ENCODE assay signal across 24 cellular contexts in the genomic region with DNA sequence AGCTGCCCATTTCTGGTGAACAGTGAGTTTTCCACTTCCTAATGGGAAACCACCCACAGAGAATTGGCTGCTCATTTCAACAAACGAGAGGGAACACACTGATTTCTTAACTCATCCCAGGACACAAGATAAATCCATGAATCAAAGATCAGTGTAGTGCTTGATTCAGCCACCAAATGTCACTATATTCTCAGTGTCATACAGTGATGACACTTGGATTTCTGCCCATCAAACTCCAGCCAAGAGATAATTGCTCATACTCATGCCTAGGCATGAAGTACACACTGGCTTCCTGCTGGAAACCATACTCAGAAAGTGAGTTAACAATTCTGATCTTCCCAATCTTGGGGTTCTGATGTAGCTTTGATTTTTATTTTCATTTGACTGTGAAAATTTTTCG. TPM values are rescaled to one million over a fixed set of nuclear protein-coding genes. Genes with fewer than 3 reads are reported as not detected.
A peak's percentile ranks its signal among the peaks of the same experiment; 100 is the strongest.
DNase-seq lines count a peak whose midpoint lies in the region; ATAC-seq lines count a peak whose summit lies in the region.
"Had no signal": no experiment of that assay in that cellular context is flagged by ENCODE, and none has a peak within 500 bp of the region (broad histone marks: within the 10 kb centered on the region; RNA-seq: fewer than 3 reads in every experiment).

No MANE protein-coding gene starts in this region.

- DNase-seq in DMS53 (lab: John Stamatoyannopoulos, UW) = peak; percentile 26
- DNase-seq in DMS53 treated with DMSO at 0.1 percent for 48 hours (lab: John Stamatoyannopoulos, UW; ENCODE audit: unreplicated experiment) = no peak
- peak; percentile 55 for DNase-seq in NCI-H1105 treated with DMSO at 0.1 percent for 48 hours (lab: John Stamatoyannopoulos, UW)
- peak; percentile 77 for DNase-seq in NCI-H748 (lab: John Stamatoyannopoulos, UW; ENCODE audit: unreplicated experiment)
- no peak for DNase-seq in left lobe of liver (ENCODE audit: low spot score)
- no peak for DNase-seq in CD1c-positive myeloid dendritic cell (ENCODE audit: extremely low spot score)
- no peak for DNase-seq in SJCRH30
- DNase-seq: 8988T; activated CD4-positive, alpha-beta T cell treated with anti-CD3 and anti-CD28 coated beads, Interleukin-2, amount 50 U/mL, for 4 hours; activated CD8-positive, alpha-beta memory T cell treated with anti-CD3 and anti-CD28 coated beads, Interleukin-2, amount 50 U/mL, for 48 hours; AML-193; body of pancreas; colonic mucosa; effector memory CD8-positive, alpha-beta T cell; esophagus squamous epithelium; kidney; mesenchymal stem cell; NCI-H2171 treated with DMSO at 0.1 percent for 48 hours; stimulated activated naive CD4-positive, alpha-beta T cell had no signal

- H3K36me3 ChIP-seq in SJCRH30 = no peaks in the 10 kb centered on the region
- H3K36me3 ChIP-seq: colonic mucosa, esophagus squamous epithelium had no signal

- H3K9me3 ChIP-seq in SJCRH30 (replicated peaks) = no peaks in the 10 kb centered on the region
- H3K9me3 ChIP-seq: body of pancreas, colonic mucosa, esophagus squamous epithelium had no signal

- no peak overlapping the region for H3K4me3 ChIP-seq in SJCRH30
- H3K4me3 ChIP-seq: body of pancreas, colonic mucosa, esophagus squamous epithelium, smooth muscle cell had no signal

- ATAC-seq in left lobe of liver = peak; percentile 93
- no peak for ATAC-seq in HG03097 (IDR thresholded peaks at IDR 0.05; ENCODE audit: low FRiP score, unreplicated experiment)
- ATAC-seq: body of pancreas; effector memory CD8-positive, alpha-beta T cell had no signal

- no peaks in the 10 kb centered on the region for H3K27me3 ChIP-seq in SJCRH30
- H3K27me3 ChIP-seq: colonic mucosa, esophagus squamous epithelium had no signal

- no peaks in the 10 kb centered on the region for H3K4me1 ChIP-seq in SJCRH30
- H3K4me1 ChIP-seq: body of pancreas, colonic mucosa, esophagus squamous epithelium had no signal

- H3K27ac ChIP-seq in SJCRH30 = no peak overlapping the region
- H3K27ac ChIP-seq: body of pancreas, colonic mucosa, esophagus squamous epithelium, KMS-11 had no signal

RNA-seq across cellular contexts. Expression of gene GRM7, which starts 35.4 kb away (rescaled TPM):
- 0.08 TPM for total RNA-seq in left lobe of liver
- total RNA-seq in SJCRH30 (2014; rRNA removed; shearing (Covaris generic)) = 0.04 TPM in 1 of 2 replicates, not detected in the other
- total RNA-seq: Daoy, myocyte, smooth muscle cell had no signal

Comparison
In these comparisons a context has a peak if more than half of its experiments do, and no peak if none do; other contexts are left out.
1. DNase-seq: peak in DMS53 (single experiment), NCI-H1105 treated with DMSO at 0.1 percent for 48 hours (single experiment) and NCI-H748 (single experiment); none in DMS53 treated with DMSO at 0.1 percent for 48 hours (single experiment), left lobe of liver (single experiment), CD1c-positive myeloid dendritic cell (single experiment) and SJCRH30 (0 of 2).